8 cellular contexts compared by ENCODE assay signal in genomic region chr6:134379086-134379485, GRCh38.
DNase-seq lines count a peak whose midpoint lies in the region; ATAC-seq and TF ChIP-seq lines count a peak whose summit lies in the region.

No MANE protein-coding gene starts in this region.

- H3K4me1 ChIP-seq in Peyer's patch (peaks cover 0 to 5% (median 1%) of the 10 kb centered on the region in 4 donors), foreskin keratinocyte (peaks cover 16% of the 10 kb centered on the region), esophagus muscularis mucosa (peaks cover 0 to 3% (median under 1%) of the 10 kb centered on the region in 4 donors)

- no peaks in the 10 kb centered on the region for H3K36me3 Mint-ChIP-seq in stimulated activated naive CD8-positive, alpha-beta T cell treated with anti-CD3 and anti-CD28 coated beads, Interleukin-15, Interleukin-2, amounts not matched to agents 100 ng/mL and 50 ng/mL, for 24 hours (ENCODE audit: low read depth)

- H3K9me3 ChIP-seq in Peyer's patch (no peaks in the 10 kb centered on the region), esophagus muscularis mucosa (no peaks in the 10 kb centered on the region)

- 85% methylated on average over 5 of the region's 5 CpGs for WGBS in esophagus muscularis mucosa

- TF ChIP-seq EP300 in esophagus muscularis mucosa (IDR thresholded peaks at IDR 0.05): no peak

- H3K36me3 ChIP-seq in Peyer's patch (no peaks in the 10 kb centered on the region), esophagus muscularis mucosa (no peaks in the 10 kb centered on the region)

- peak; percentile 20 to 25 for DNase-seq in NCI-H2081 (lab: John Stamatoyannopoulos, UW)
- no peak for DNase-seq in NCI-H2081 treated with DMSO at 0.1 percent for 48 hours (lab: John Stamatoyannopoulos, UW)
- peak in 2 of 3 donors; percentile 71 to 78 for DNase-seq in Peyer's patch
- peak; percentile 96 to 98 for DNase-seq in foreskin keratinocyte
- no peak for DNase-seq in cerebellar nuclear complex (lab: John Stamatoyannopoulos, UW)
- DNase-seq in esophagus muscularis mucosa (ENCODE audit: extremely low spot score): no peak

- intact Hi-C loops in esophagus muscularis mucosa (cut with DNase I): no loop called here

- peaks cover 35% of the 10 kb centered on the region for H3K4me1 Mint-ChIP-seq in stimulated activated naive CD8-positive, alpha-beta T cell treated with anti-CD3 and anti-CD28 coated beads, Interleukin-15, Interleukin-2, amounts not matched to agents 100 ng/mL and 50 ng/mL, for 24 hours (ENCODE audit: low read depth)

- no peaks in the 10 kb centered on the region for H3K9me3 Mint-ChIP-seq in stimulated activated naive CD8-positive, alpha-beta T cell treated with anti-CD3 and anti-CD28 coated beads, Interleukin-15, Interleukin-2, amounts not matched to agents 100 ng/mL and 50 ng/mL, for 24 hours

- peak overlapping the region in 3 of 4 donors; percentile 16 to 57 (median 44) for H3K27ac ChIP-seq in Peyer's patch
- H3K27ac ChIP-seq in foreskin keratinocyte: peak overlapping the region; percentile 98
- H3K27ac ChIP-seq in esophagus muscularis mucosa (replicated peaks in 1 of 4): no peak overlapping the region

- TF ChIP-seq POLR2A in Peyer's patch (IDR thresholded peaks at IDR 0.05) (no peak), esophagus muscularis mucosa (IDR thresholded peaks at IDR 0.05; ENCODE audit: low read depth) (no peak)

- ATAC-seq in HG02870 (IDR thresholded peaks at IDR 0.05; ENCODE audit: unreplicated experiment) (peak; percentile 95), foreskin keratinocyte (peak; percentile 99)

- H3K27me3 ChIP-seq in Peyer's patch (no peaks in the 10 kb centered on the region), foreskin keratinocyte (no peaks in the 10 kb centered on the region), esophagus muscularis mucosa (no peaks in the 10 kb centered on the region)

- H3K4me3 ChIP-seq in Peyer's patch (no peak overlapping the region), esophagus muscularis mucosa (no peak overlapping the region)

- TF ChIP-seq CTCF in Peyer's patch (IDR thresholded peaks at IDR 0.05): no peak
- TF ChIP-seq CTCF in foreskin keratinocyte (conservative IDR thresholded peaks at IDR 0.05): no peak
- TF ChIP-seq CTCF in esophagus muscularis mucosa (IDR thresholded peaks at IDR 0.05): no peak

- peak overlapping the region; percentile 86 for H3K27ac Mint-ChIP-seq in stimulated activated naive CD8-positive, alpha-beta T cell treated with anti-CD3 and anti-CD28 coated beads, Interleukin-15, Interleukin-2, amounts not matched to agents 100 ng/mL and 50 ng/mL, for 24 hours

- H3K4me3 Mint-ChIP-seq in stimulated activated naive CD8-positive, alpha-beta T cell treated with anti-CD3 and anti-CD28 coated beads, Interleukin-15, Interleukin-2, amounts not matched to agents 100 ng/mL and 50 ng/mL, for 24 hours: peak overlapping the region; percentile 48

- no peaks in the 10 kb centered on the region for H3K27me3 Mint-ChIP-seq in stimulated activated naive CD8-positive, alpha-beta T cell treated with anti-CD3 and anti-CD28 coated beads, Interleukin-15, Interleukin-2, amounts not matched to agents 100 ng/mL and 50 ng/mL, for 24 hours

Comparison
In these comparisons a context has a peak if more than half of its experiments do, and no peak if none do; other contexts are left out.
1. DNase-seq: peak in NCI-H2081 (2 of 2), Peyer's patch (2 of 3) and foreskin keratinocyte (2 of 2); none in NCI-H2081 treated with DMSO at 0.1 percent for 48 hours (single experiment), cerebellar nuclear complex (0 of 2) and esophagus muscularis mucosa (single experiment).
2. H3K27ac ChIP-seq: peak in Peyer's patch (3 of 4) and foreskin keratinocyte (single experiment); none in esophagus muscularis mucosa (0 of 4).